In genomic region chr15:80776420-80777045, GRCh38 we compare ENCODE assay signal across 8 cellular contexts. TPM values are rescaled to one million over a fixed set of nuclear protein-coding genes. Genes with fewer than 3 reads are reported as not detected.
A peak's percentile ranks its signal among the peaks of the same experiment; 100 is the strongest.
DNase-seq lines count a peak whose midpoint lies in the region; ATAC-seq and TF ChIP-seq lines count a peak whose summit lies in the region.

No MANE protein-coding gene starts in this region.

- DNase-seq in activated gamma-delta T cell treated with Interleukin-2 at 50 U/mL for 16 hours (peak; percentile 55), activated gamma-delta T cell (lab: John Stamatoyannopoulos, UW) (no peak), NCI-H345 (lab: John Stamatoyannopoulos, UW) (peak; percentile 72), dorsolateral prefrontal cortex (peak; percentile 33 to 81 (median 70)), lower lobe of right lung (peak; percentile 66)
- peak; percentile 51 for DNase-seq in activated CD4-positive, alpha-beta T cell treated with anti-CD3 and anti-CD28 coated beads, Interleukin-2, amount 50 U/mL, for 1 hour
- DNase-seq in stimulated activated CD8-positive, alpha-beta memory T cell treated with anti-CD3 and anti-CD28 coated beads, Interleukin-12 subunit alpha, Interleukin-12 subunit beta, amount 100 ng/mL, for 24 hours (ENCODE audit: extremely low read depth), result peak; percentile 26

- no peak overlapping the region for H3K4me3 ChIP-seq in dorsolateral prefrontal cortex
- H3K4me3 ChIP-seq in lower lobe of right lung, result no peak overlapping the region

- intact Hi-C loops in dorsolateral prefrontal cortex (cut with DNase I), result loop anchor here (5.0 kb wide), 5 partner anchors 84 to 209 kb away; no protein-coding TSS in a partner anchor
- intact Hi-C loops in lower lobe of right lung (cut with DNase I), result loop anchor here (5.0 to 10.0 kb wide), 2 partner anchors 209 to 322 kb away; no protein-coding TSS in a partner anchor

- H3K27me3 ChIP-seq in dorsolateral prefrontal cortex, result peaks cover 0 to 22% (median 0%) of the 10 kb centered on the region in 45 donors
- peaks cover 24% of the 10 kb centered on the region for H3K27me3 ChIP-seq in lower lobe of right lung (ENCODE audit: low read depth)

- TF ChIP-seq CTCF in dorsolateral prefrontal cortex (IDR thresholded peaks at IDR 0.05 in 54 of 56, conservative IDR thresholded peaks at IDR 0.05 in 2 of 56; ENCODE audit: low read depth in 1 of 56, partially characterized antibody in 56 of 56) (peak; percentile 57 to 96 (median 85)), lower lobe of right lung (IDR thresholded peaks at IDR 0.05) (peak; percentile 82)

- no peaks in the 10 kb centered on the region for H3K36me3 ChIP-seq in lower lobe of right lung

- H3K9me3 ChIP-seq in lower lobe of right lung, result no peaks in the 10 kb centered on the region

- peak; percentile 57 to 63 for ATAC-seq in lower lobe of right lung
- no peak for ATAC-seq in HG02884 (IDR thresholded peaks at IDR 0.05; ENCODE audit: unreplicated experiment)

- H3K4me1 ChIP-seq in lower lobe of right lung, result peaks cover 51% of the 10 kb centered on the region

- H3K27ac ChIP-seq in dorsolateral prefrontal cortex (peak overlapping the region in 13 of 59 donors; percentile 8 to 75 (median 31)), lower lobe of right lung (peak overlapping the region; percentile 57)

RNA-seq across cellular contexts. Expression of gene CEMIP, which starts 2.6 kb away (rescaled TPM):
- total RNA-seq in dorsolateral prefrontal cortex (10 to 100 TPM in 87 of 120 experiments, 1 to 10 TPM in 33; 2.8 to 70.9 (median 12.4) TPM), lower lobe of right lung (7.3 TPM)
